ENCODE assay signal across 8 cellular contexts in the genomic region with DNA sequence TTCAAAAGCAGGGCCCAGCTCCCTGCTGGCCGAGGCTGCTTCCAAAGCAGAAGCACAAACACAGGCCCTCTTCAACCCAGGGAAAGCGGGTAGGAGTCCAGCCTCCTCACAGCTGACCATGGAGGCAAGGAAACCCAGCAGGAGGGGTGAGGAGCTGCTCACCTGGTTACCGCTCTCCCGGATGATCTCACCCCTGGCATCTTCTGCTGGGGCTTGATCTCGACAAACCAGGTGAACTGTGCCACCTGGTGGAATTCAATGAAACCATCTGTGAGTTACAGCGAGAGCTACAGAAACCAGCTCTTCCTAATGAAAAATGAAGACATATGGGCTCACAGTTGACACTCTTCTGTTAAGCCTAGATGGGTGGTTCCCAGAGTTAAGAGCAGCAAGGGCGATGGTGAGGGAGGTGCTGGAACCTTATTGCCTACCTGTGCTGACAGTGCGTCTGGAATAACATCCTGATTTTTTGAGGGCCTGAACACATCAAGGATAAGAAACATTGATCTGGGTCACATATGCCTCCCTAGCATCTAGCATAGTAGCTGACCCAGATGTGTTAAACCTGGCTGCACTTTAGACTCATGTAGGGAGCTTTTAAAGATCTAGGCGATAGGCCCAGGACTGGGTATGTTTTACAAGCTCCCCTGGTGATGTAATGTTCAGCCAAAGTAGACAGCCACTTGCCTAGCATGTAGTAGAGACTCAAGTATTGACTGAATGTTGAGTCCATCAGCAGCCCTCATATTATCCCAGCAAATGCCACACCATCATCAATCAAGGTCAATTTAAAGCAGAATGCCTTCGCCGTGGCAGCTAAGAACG. TPM values are rescaled to one million over a fixed set of nuclear protein-coding genes. Genes with fewer than 3 reads are reported as not detected.
DNase-seq lines count a peak whose midpoint lies in the region; ATAC-seq and TF ChIP-seq lines count a peak whose summit lies in the region.

No MANE protein-coding gene starts in this region.

- peaks cover 2% of the 10 kb centered on the region for H3K27me3 ChIP-seq in BJ (ENCODE audit: control insufficient read depth, insufficient read depth, low read length)
- H3K27me3 ChIP-seq in IMR-90 (ENCODE audit: control insufficient read depth, insufficient read depth, low read length), result no peaks in the 10 kb centered on the region

- peaks cover 10% of the 10 kb centered on the region for H3K9me1 ChIP-seq in IMR-90 (ENCODE audit: insufficient read depth, low read length)

- peak; percentile 39; the same call in 1 of the 2 replicates for TF ChIP-seq CTCF in BJ (IDR thresholded peaks at IDR 0.05; ENCODE audit: insufficient read depth, low read depth, low read length)
- TF ChIP-seq CTCF in IMR-90 (conservative IDR thresholded peaks at IDR 0.05; ENCODE audit: low read depth, low read length), result peak; percentile 66

- H3K56ac ChIP-seq in IMR-90 (ENCODE audit: extremely low read depth, insufficient read depth, low read length), result no peak overlapping the region

- 0 out of 2 replicates have a peak overlapping the region, but pooled peaks have one; percentile 33 for H2AK5ac ChIP-seq in IMR-90 (ENCODE audit: low read depth, low read length)

- no peak overlapping the region for H2BK5ac ChIP-seq in IMR-90 (ENCODE audit: low read depth, low read length, poor library complexity, severe bottlenecking)

- no peak overlapping the region for H3K18ac ChIP-seq in IMR-90 (ENCODE audit: low read depth, low read length)

- no peak overlapping the region for H3K14ac ChIP-seq in IMR-90 (replicated peaks; ENCODE audit: low read depth, low read length)

- no peak overlapping the region for H3K9ac ChIP-seq in IMR-90 (ENCODE audit: low read depth, low read length)

- POLR2A ChIA-PET in BJ (lab: Charles Lee) (no interaction called here), IMR-90 (lab: Charles Lee; ENCODE audit: unreplicated experiment) (no interaction called here)

- 0 out of 4 replicates have a peak, but pooled peaks cover 0 to 8% of the 10 kb centered on the region in 2 experiments for H3K79me1 ChIP-seq in IMR-90 (ENCODE audit: low read depth in 1 of 2, low read length in 2 of 2)

- no peak overlapping the region for H2AK9ac ChIP-seq in IMR-90 (replicated peaks; ENCODE audit: low read depth, low read length, poor library complexity)

- no peaks in the 10 kb centered on the region for H3K36me3 ChIP-seq in BJ (ENCODE audit: control insufficient read depth, insufficient read depth, low read length)
- no peaks in the 10 kb centered on the region for H3K36me3 ChIP-seq in IMR-90 (ENCODE audit: control insufficient read depth, insufficient read depth, low read length)

- no peak for TF ChIP-seq POLR2A in IMR-90 (IDR thresholded peaks at IDR 0.05; ENCODE audit: low read depth, low read length)

- peak; percentile 69 for ATAC-seq in GM18867 (IDR thresholded peaks at IDR 0.05; ENCODE audit: unreplicated experiment)
- ATAC-seq in IMR-90 (ENCODE audit: low read depth), result peak; percentile 18; the same call in 1 of the 2 replicates
- ATAC-seq in sciatic nerve, result peak; percentile 41
- no peak for ATAC-seq in HG02759 (IDR thresholded peaks at IDR 0.05; ENCODE audit: unreplicated experiment)

- H3K23ac ChIP-seq in IMR-90 (ENCODE audit: low read depth, low read length), result no peak overlapping the region

- no peak overlapping the region for H2AFZ ChIP-seq in IMR-90 (replicated peaks; ENCODE audit: low read length, poor library complexity)

- no peak overlapping the region for H2BK15ac ChIP-seq in IMR-90 (ENCODE audit: low read depth, low read length)

- no peak overlapping the region for H3K4ac ChIP-seq in IMR-90 (ENCODE audit: low read depth, low read length)

- DNase-seq in BJ (ENCODE audit: low read depth) (no peak), IMR-90 (peak; percentile 69), NCI-H82 (lab: John Stamatoyannopoulos, UW) (peak; percentile 96), germinal center (ENCODE audit: low spot score) (peak; percentile 68), sciatic nerve (ENCODE audit: low spot score) (no peak)
- DNase-seq in activated T-helper 9 cell treated with anti-CD3 and anti-CD28 coated beads, Interleukin-2, amount 50 U/mL, for 16 hours (ENCODE audit: low read depth), result peak; percentile 40

- H3K4me3 ChIP-seq in BJ (ENCODE audit: low read depth, low read length) (no peak overlapping the region), IMR-90 (ENCODE audit: insufficient read depth, low read depth, low read length) (no peak overlapping the region)

- in situ Hi-C loops in IMR-90 (cut with MboI; ENCODE audit: low sequenced_read_pairs), result loop anchor here (5.0 kb wide), 1 partner anchor 356 kb away; no protein-coding TSS in a partner anchor

- CTCF ChIA-PET in BJ (lab: Yijun Ruan, JAX), result interaction anchor here (0.5 to 2.2 kb wide), 21 partner anchors 10 to 673 kb away, joined by 3 to 10 read pairs (median 4); no protein-coding TSS in a partner anchor
- CTCF ChIA-PET in IMR-90 (lab: Yijun Ruan, JAX), result interaction anchor here (0.9 to 1.3 kb wide), 7 partner anchors 13 to 401 kb away, joined by 3 to 6 read pairs (median 3); no protein-coding TSS in a partner anchor

- peak; percentile 79 for TF ChIP-seq RAD21 in IMR-90 (IDR thresholded peaks at IDR 0.05; ENCODE audit: low read length)

- BruUV-seq in IMR-90 (replicated peaks; lab: Mats Ljungman, UMichigan), result no TSS peak

- no peaks in the 10 kb centered on the region for H3K9me3 ChIP-seq in IMR-90 (ENCODE audit: control insufficient read depth, insufficient read depth, low read length)

- WGBS in IMR-90 (ENCODE audit: extremely low coverage in 2 of 2, insufficient read length in 1 of 2), 2 experiments, result 100% methylated on average over 2 of the region's 12 CpGs; no CpG with 5 or more reads in 1 of the 2 experiments

- H3K4me2 ChIP-seq in IMR-90 (ENCODE audit: low read depth, low read length), result no peak overlapping the region

- H3K4me1 ChIP-seq in IMR-90 (ENCODE audit: control insufficient read depth, insufficient read depth, low read length), result peaks cover 9% of the 10 kb centered on the region

- dilution Hi-C loops in IMR-90 (cut with HindIII; ENCODE audit: low sequenced_read_pairs, unreplicated experiment), result no loop called here

- H2BK120ac ChIP-seq in IMR-90 (ENCODE audit: low read depth, low read length), result no peak overlapping the region

- no peaks in the 10 kb centered on the region for H4K20me1 ChIP-seq in IMR-90 (ENCODE audit: insufficient read depth, low read length)

- no peak overlapping the region for H4K5ac ChIP-seq in IMR-90 (ENCODE audit: low read depth, low read length)

- no peak overlapping the region for H2BK20ac ChIP-seq in IMR-90 (ENCODE audit: low read depth, low read length)

- no peak overlapping the region for H4K91ac ChIP-seq in IMR-90 (ENCODE audit: insufficient read depth, low read depth, low read length)

- H4K8ac ChIP-seq in IMR-90 (ENCODE audit: low read depth in 2 of 2, low read length in 2 of 2), result no peak overlapping the region

- intact Hi-C loops in IMR-90 (cut with micrococcal nuclease), result loop anchor here (2.0 kb wide), 1 partner anchor 363 kb away; no protein-coding TSS in a partner anchor
- intact Hi-C loops in sciatic nerve (cut with DNase I), result no loop called here

- H3K27ac ChIP-seq in IMR-90 (ENCODE audit: insufficient read depth, low read length), result no peak overlapping the region

TF ChIP-seq in IMR-90, 13 proteins besides CTCF, POLR2A, EP300 and RAD21:
- TF ChIP-seq MAFK (IDR thresholded peaks at IDR 0.05; ENCODE audit: low read depth, low read length) (no peak), ELK1 (IDR thresholded peaks at IDR 0.05; ENCODE audit: borderline replicate concordance, low read depth, low read length) (no peak), SMC3 (IDR thresholded peaks at IDR 0.05; ENCODE audit: low read depth, low read length) (peak; percentile 76)

RNA-seq across cellular contexts. Expression of gene DHRS12, which starts 6.1 kb away (rescaled TPM):
- 5.6 and 6.5 TPM in 2 replicates for polyA plus RNA-seq in BJ (2011; rRNA removed)
- polyA minus RNA-seq in BJ (2011; rRNA and poly(A)+ RNA removed), result 4.1 and 5.6 TPM in 2 replicates
- 1.3 and 1.9 TPM in 2 replicates for total RNA-seq in IMR-90 (2012; rRNA removed)
- 1.5 and 1.6 TPM in 2 replicates for polyA plus RNA-seq in IMR-90 (2012; rRNA removed)
- 1.2 and 1.5 TPM in 2 replicates for polyA plus RNA-seq in IMR-90 (2012; cell fraction: cytosol; rRNA removed)
- 3.7 TPM in 2 replicates for polyA plus RNA-seq in IMR-90 (2012; cell fraction: nucleus; rRNA removed; ENCODE audit: low replicate concordance)
- 18.8 TPM for total RNA-seq in sciatic nerve

RNA-seq across cellular contexts. Expression of gene TMEM272, which starts 47.1 kb away (rescaled TPM):
- polyA plus RNA-seq in BJ (2011; rRNA removed), result not detected in 2 replicates
- not detected in 2 replicates for polyA minus RNA-seq in BJ (2011; rRNA and poly(A)+ RNA removed)
- not detected in 2 replicates for total RNA-seq in IMR-90 (2012; rRNA removed)
- polyA plus RNA-seq in IMR-90 (2012; rRNA removed), result not detected in 2 replicates
- polyA plus RNA-seq in IMR-90 (2012; cell fraction: cytosol; rRNA removed), result not detected in 2 replicates
- polyA plus RNA-seq in IMR-90 (2012; cell fraction: nucleus; rRNA removed; ENCODE audit: low replicate concordance), result not detected in 2 replicates
- 0.71 TPM for total RNA-seq in sciatic nerve

Comparison
In these comparisons a context has a peak if more than half of its experiments do, and no peak if none do; other contexts are left out.
1. DNase-seq: peak in IMR-90 (single experiment), NCI-H82 (single experiment), activated T-helper 9 cell treated with anti-CD3 and anti-CD28 coated beads, Interleukin-2, amount 50 U/mL, for 16 hours (single experiment) and germinal center (single experiment); none in BJ (single experiment) and sciatic nerve (single experiment).